Comparison of ENCODE assay signal across 1 cellular context in genomic region chr1:156104861-156105546, GRCh38.
TF ChIP-seq lines count a peak whose summit lies in the region.

No MANE protein-coding gene starts in this region.

TF ChIP-seq in IMR-90, 13 proteins besides CTCF, POLR2A, EP300 and RAD21 (continued from another document):
- no peak for TF ChIP-seq BHLHE40 (IDR thresholded peaks at IDR 0.05; ENCODE audit: low read depth, low read length)
- TF ChIP-seq USF2 (IDR thresholded peaks at IDR 0.05; ENCODE audit: low read depth, low read length), result no peak
